In the genomic region with DNA sequence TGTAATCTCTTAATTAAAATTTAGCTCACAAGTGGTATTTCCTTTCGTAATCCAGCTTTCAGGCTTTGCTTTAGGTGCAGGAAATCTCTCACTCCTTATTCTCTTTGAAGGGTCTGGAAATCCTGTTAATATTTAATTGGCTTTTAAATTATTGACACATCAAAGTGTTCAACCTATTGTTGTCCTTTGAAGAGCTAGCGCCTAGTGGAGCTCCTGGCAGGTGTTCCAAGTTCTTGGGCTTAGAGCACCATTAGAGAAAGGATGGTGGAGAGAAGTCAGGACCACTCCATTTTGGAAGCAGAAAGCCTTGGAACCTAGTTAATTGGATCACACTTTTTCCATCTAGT, we compare ENCODE assay signal across 9 cellular contexts.
A peak's percentile ranks its signal among the peaks of the same experiment; 100 is the strongest.
DNase-seq lines count a peak whose midpoint lies in the region; ATAC-seq and FAIRE-seq lines count a peak whose summit lies in the region.
"Had no signal": no experiment of that assay in that cellular context is flagged by ENCODE, and none has a peak within 500 bp of the region (broad histone marks: within the 10 kb centered on the region; RNA-seq: fewer than 3 reads in every experiment).

No MANE protein-coding gene starts in this region.

- H2AFZ ChIP-seq in GM23248, result no peak overlapping the region

- no peaks in the 10 kb centered on the region for H3K79me2 ChIP-seq in GM23248 (ENCODE audit: insufficient read depth)

- DNase-seq in GM23248 (no peak), NCI-H69 (lab: John Stamatoyannopoulos, UW) (peak; percentile 65), NCI-H2171 (lab: John Stamatoyannopoulos, UW) (no peak), frontal cortex (ENCODE audit: low spot score in 2 of 2) (no peak)
- DNase-seq in effector CD4-positive, alpha-beta T cell, result no peak
- DNase-seq: NCI-H1694 treated with DMSO at 0.1 percent for 48 hours had no signal

- H3K27me3 ChIP-seq in GM23248 (replicated peaks; ENCODE audit: insufficient read depth) (no peaks in the 10 kb centered on the region), esophagus (ENCODE audit: control insufficient read depth in 1 of 2, insufficient read depth in 2 of 2, low read length in 2 of 2) (no peaks in the 10 kb centered on the region), skeletal muscle tissue (ENCODE audit: control insufficient read depth in 3 of 3, insufficient read depth in 3 of 3, low read length in 3 of 3) (peaks cover 0 to 8% (median 3%) of the 10 kb centered on the region in 3 donors)

- H3K36me3 ChIP-seq in GM23248 (ENCODE audit: low read depth) (no peaks in the 10 kb centered on the region), esophagus (ENCODE audit: control insufficient read depth in 2 of 2, insufficient read depth in 2 of 2, low read length in 1 of 2) (no peaks in the 10 kb centered on the region), skeletal muscle tissue (ENCODE audit: control insufficient read depth in 3 of 3, insufficient read depth in 3 of 3, low read length in 3 of 3) (no peaks in the 10 kb centered on the region)

- no peak for ATAC-seq in GM21390 (IDR thresholded peaks at IDR 0.05; ENCODE audit: unreplicated experiment)

- H3K9ac ChIP-seq in GM23248 (no peak overlapping the region), skeletal muscle tissue (ENCODE audit: low read depth in 1 of 3, low read length in 3 of 3) (no peak overlapping the region)

- peaks cover 75% of the 10 kb centered on the region for H3K4me1 ChIP-seq in GM23248 (ENCODE audit: insufficient read depth)
- peaks cover 4 to 10% of the 10 kb centered on the region in 2 donors for H3K4me1 ChIP-seq in esophagus (ENCODE audit: control insufficient read depth in 2 of 2, insufficient read depth in 2 of 2, low read length in 1 of 2)
- H3K4me1 ChIP-seq in skeletal muscle tissue (ENCODE audit: control insufficient read depth in 3 of 3, insufficient read depth in 3 of 3, low read length in 3 of 3), result peaks cover 19 to 35% (median 29%) of the 10 kb centered on the region in 3 donors

- WGBS in GM23248 (ENCODE audit: low coverage in 1 of 2, low lambda C conversion rate in 2 of 2, missing lambda C conversion rate in 2 of 2), 2 experiments, result 90 to 91% methylated on average over 2 of the region's 2 CpGs
- 70 to 74% methylated on average over 2 of the region's 2 CpGs for WGBS in esophagus, 2 donors

- H3K9me3 ChIP-seq in GM23248 (ENCODE audit: low read depth), result no peaks in the 10 kb centered on the region
- no peaks in the 10 kb centered on the region for H3K9me3 ChIP-seq in esophagus (ENCODE audit: control insufficient read depth in 2 of 2, insufficient read depth in 1 of 2, low read depth in 1 of 2, low read length in 1 of 2)
- no peaks in the 10 kb centered on the region for H3K9me3 ChIP-seq in skeletal muscle tissue (ENCODE audit: control insufficient read depth in 3 of 3, low read length in 3 of 3)

- in situ Hi-C loops in GM23248 (cut with MboI), result no loop called here

- H3F3A ChIP-seq in GM23248 (ENCODE audit: insufficient read depth), result peaks cover 82% of the 10 kb centered on the region

- H3K4me3 ChIP-seq in GM23248, result no peak overlapping the region
- no peak overlapping the region for H3K4me3 ChIP-seq in esophagus (ENCODE audit: low read depth in 1 of 2, low read length in 2 of 2)
- H3K4me3 ChIP-seq in skeletal muscle tissue (ENCODE audit: low read length in 3 of 3), result no peak overlapping the region

- H3K4me2 ChIP-seq in GM23248 (ENCODE audit: unreplicated experiment), result no peak overlapping the region

- H3K9me2 ChIP-seq in GM23248 (ENCODE audit: insufficient read depth), result no peaks in the 10 kb centered on the region

- H3K27ac ChIP-seq in GM23248 (peak overlapping the region; percentile 92), esophagus (ENCODE audit: low read depth in 2 of 2, low read length in 1 of 2) (peak overlapping the region; percentile 69 to 71), skeletal muscle tissue (ENCODE audit: low read depth, low read length) (peak overlapping the region; percentile 15)

- H4K20me1 ChIP-seq in GM23248 (ENCODE audit: insufficient read depth), result no peaks in the 10 kb centered on the region

- no peak for FAIRE-seq in frontal cortex (lab: Jason Lieb, UNC)

Comparison
In these comparisons a context has a peak if more than half of its experiments do, and no peak if none do; other contexts are left out.
1. H3K27ac ChIP-seq: peak in every context shown above with its lines; median percentile 92 in GM23248; 70 in esophagus; 15 in skeletal muscle tissue.